Comparison of ENCODE assay signal across 9 cellular contexts in genomic region chr11:130181295-130182272, GRCh38. TPM values are rescaled to one million over a fixed set of nuclear protein-coding genes. Genes with fewer than 3 reads are reported as not detected.
DNase-seq lines count a peak whose midpoint lies in the region; ATAC-seq, FAIRE-seq and TF ChIP-seq lines count a peak whose summit lies in the region.
"Had no signal": no experiment of that assay in that cellular context is flagged by ENCODE, and none has a peak within 500 bp of the region (broad histone marks: within the 10 kb centered on the region; RNA-seq: fewer than 3 reads in every experiment).

No MANE protein-coding gene starts in this region.

- H3K27ac ChIP-seq in duodenal mucosa (ENCODE audit: low read depth, low read length) = peak overlapping the region; percentile 80

- peak; percentile 97 for DNase-seq in DMS153 (lab: John Stamatoyannopoulos, UW)
- DNase-seq in NCI-H2196 (lab: John Stamatoyannopoulos, UW; ENCODE audit: unreplicated experiment) = peak; percentile 79
- no peak for DNase-seq in progenitor cell of endocrine pancreas (ENCODE audit: low spot score, unreplicated experiment)
- no peak for DNase-seq in urothelium cell line (ENCODE audit: low spot score)
- no peak for DNase-seq in GM13976 (ENCODE audit: low spot score)
- no peak for DNase-seq in activated T-cell treated with anti-CD3 and anti-CD28 coated beads, Interleukin-2, amount 50 U/mL, for 72 hours

- H3K9me3 Mint-ChIP-seq in progenitor cell of endocrine pancreas (ENCODE audit: low read depth) = no peaks in the 10 kb centered on the region
- H3K9me3 Mint-ChIP-seq in activated T-cell treated with anti-CD3 and anti-CD28 coated beads, Interleukin-2, amount 50 U/mL, for 72 hours = no peaks in the 10 kb centered on the region
- H3K9me3 Mint-ChIP-seq: central memory CD8-positive, alpha-beta T cell had no signal

- in situ Hi-C loops in GM13976 (cut with MboI; ENCODE audit: low sequenced_read_pairs, unreplicated experiment) = no loop called here

- peak overlapping the region; percentile 49 to 68 for H3K9ac ChIP-seq in duodenal mucosa (ENCODE audit: low read depth in 1 of 2, low read length in 2 of 2)

- H3K9me3 ChIP-seq in duodenal mucosa (ENCODE audit: control insufficient read depth in 1 of 2, low read length in 2 of 2) = no peaks in the 10 kb centered on the region

- no peaks in the 10 kb centered on the region for H3K27me3 Mint-ChIP-seq in progenitor cell of endocrine pancreas
- peaks cover 8% of the 10 kb centered on the region for H3K27me3 Mint-ChIP-seq in activated T-cell treated with anti-CD3 and anti-CD28 coated beads, Interleukin-2, amount 50 U/mL, for 72 hours (ENCODE audit: low read depth)

- no peak for FAIRE-seq in urothelium cell line (lab: Jason Lieb, UNC)

- H3K4me3 ChIP-seq in duodenal mucosa (ENCODE audit: low read depth in 1 of 2, low read length in 2 of 2) = peak overlapping the region; percentile 48 to 59

- H3K4me3 Mint-ChIP-seq in progenitor cell of endocrine pancreas (ENCODE audit: low read depth) = peak overlapping the region; percentile 48
- no peak overlapping the region for H3K4me3 Mint-ChIP-seq in activated T-cell treated with anti-CD3 and anti-CD28 coated beads, Interleukin-2, amount 50 U/mL, for 72 hours
- H3K4me3 Mint-ChIP-seq: central memory CD8-positive, alpha-beta T cell had no signal

- peaks cover 29% of the 10 kb centered on the region for H3K4me1 Mint-ChIP-seq in progenitor cell of endocrine pancreas (ENCODE audit: low read depth)
- no peaks in the 10 kb centered on the region for H3K4me1 Mint-ChIP-seq in activated T-cell treated with anti-CD3 and anti-CD28 coated beads, Interleukin-2, amount 50 U/mL, for 72 hours (ENCODE audit: low read depth)
- H3K4me1 Mint-ChIP-seq: central memory CD8-positive, alpha-beta T cell had no signal

- TF ChIP-seq CTCF in progenitor cell of endocrine pancreas (IDR thresholded peaks at IDR 0.05; ENCODE audit: unreplicated experiment) (no peak), GM13976 (IDR thresholded peaks at IDR 0.05; ENCODE audit: borderline replicate concordance, control extremely low read depth, extremely low read depth, insufficient read depth, missing control alignments) (no peak)

- H3K27me3 ChIP-seq in duodenal mucosa (ENCODE audit: control insufficient read depth in 1 of 2, insufficient read depth in 2 of 2, low read length in 2 of 2) = no peaks in the 10 kb centered on the region

- ATAC-seq in HG02798 (IDR thresholded peaks at IDR 0.05; ENCODE audit: poor library complexity, unreplicated experiment) = peak; percentile 53
- no peak for ATAC-seq in activated T-cell treated with anti-CD3 and anti-CD28 coated beads, Interleukin-2, amount 50 U/mL, for 72 hours (replicated peaks in 1 of 2)

- peaks cover 5% of the 10 kb centered on the region for H3K36me3 Mint-ChIP-seq in progenitor cell of endocrine pancreas (ENCODE audit: insufficient read depth)
- H3K36me3 Mint-ChIP-seq in activated T-cell treated with anti-CD3 and anti-CD28 coated beads, Interleukin-2, amount 50 U/mL, for 72 hours (ENCODE audit: insufficient read depth in 2 of 2) = no peaks in the 10 kb centered on the region

- H3K27ac Mint-ChIP-seq in progenitor cell of endocrine pancreas = peak overlapping the region; percentile 95
- H3K27ac Mint-ChIP-seq in activated T-cell treated with anti-CD3 and anti-CD28 coated beads, Interleukin-2, amount 50 U/mL, for 72 hours = no peak overlapping the region

- H3K4me1 ChIP-seq in duodenal mucosa (ENCODE audit: control insufficient read depth in 1 of 2, insufficient read depth in 2 of 2, low read length in 2 of 2) = peaks cover 40 to 60% of the 10 kb centered on the region in 2 donors

- peaks cover 0 to 6% of the 10 kb centered on the region in 2 donors for H3K36me3 ChIP-seq in duodenal mucosa (ENCODE audit: control insufficient read depth in 1 of 2, insufficient read depth in 2 of 2, low read length in 2 of 2)

RNA-seq across cellular contexts. Expression of gene ST14, which starts 22.0 kb away (rescaled TPM):
- total RNA-seq in progenitor cell of endocrine pancreas = 94.7 and 94.9 TPM in 2 replicates
- total RNA-seq in activated T-cell treated with anti-CD3 and anti-CD28 coated beads, Interleukin-2, amount 50 U/mL, for 72 hours = not detected

Comparison
In these comparisons a context has a peak if more than half of its experiments do, and no peak if none do; other contexts are left out.
1. DNase-seq: peak in DMS153 (single experiment) and NCI-H2196 (single experiment); none in progenitor cell of endocrine pancreas (single experiment), urothelium cell line (single experiment), GM13976 (single experiment) and activated T-cell treated with anti-CD3 and anti-CD28 coated beads, Interleukin-2, amount 50 U/mL, for 72 hours (0 of 2).
2. RNA of gene ST14, which starts 22.0 kb away (total RNA-seq): 94.7 to 94.9 TPM in progenitor cell of endocrine pancreas; not detected in activated T-cell treated with anti-CD3 and anti-CD28 coated beads, Interleukin-2, amount 50 U/mL, for 72 hours; every median in the first group is over 10 times any median in the second.